ENCODE assay signal across 11 cellular contexts in genomic region chr14:23544511-23545447, GRCh38. TPM values are rescaled to one million over a fixed set of nuclear protein-coding genes. Genes with fewer than 3 reads are reported as not detected.
DNase-seq lines count a peak whose midpoint lies in the region; FAIRE-seq and TF ChIP-seq lines count a peak whose summit lies in the region.
"Had no signal": no experiment of that assay in that cellular context is flagged by ENCODE, and none has a peak within 500 bp of the region (broad histone marks: within the 10 kb centered on the region; RNA-seq: fewer than 3 reads in every experiment).

No MANE protein-coding gene starts in this region.

- no peaks in the 10 kb centered on the region for H3K36me3 ChIP-seq in GM23248 (ENCODE audit: low read depth)
- H3K36me3 ChIP-seq in H1 (ENCODE audit: control insufficient read depth in 2 of 4, insufficient read depth in 4 of 4, low read length in 3 of 4): peaks cover 0 to 16% (median 3%) of the 10 kb centered on the region in 4 experiments; a peak in 4 of 8 replicates
- H3K36me3 ChIP-seq: WERI-Rb-1 had no signal

- no peaks in the 10 kb centered on the region for H3K4me1 ChIP-seq in GM23248 (ENCODE audit: insufficient read depth)
- peaks cover 37 to 57% (median 41%) of the 10 kb centered on the region in 4 experiments for H3K4me1 ChIP-seq in H1 (replicated peaks in 1 of 4; ENCODE audit: control insufficient read depth in 3 of 4, insufficient read depth in 4 of 4, low read length in 3 of 4)

- no peak overlapping the region for H3K27ac ChIP-seq in GM23248
- H3K27ac ChIP-seq in H1 (ENCODE audit: low read depth, low read length): peak overlapping the region; percentile 80
- H3K27ac ChIP-seq: WERI-Rb-1 had no signal

- H3K23me2 ChIP-seq in H1 (ENCODE audit: low read depth, low read length): peaks cover 8% of the 10 kb centered on the region; the same call in 1 of the 2 replicates

- no peaks in the 10 kb centered on the region for H3K27me3 ChIP-seq in GM23248 (replicated peaks; ENCODE audit: insufficient read depth)
- H3K27me3 ChIP-seq in H1 (replicated peaks in 1 of 4; ENCODE audit: control insufficient read depth in 3 of 4, extremely low read depth in 1 of 4, insufficient read depth in 3 of 4, low read length in 3 of 4): no peaks in the 10 kb centered on the region

- H3K9me3 ChIP-seq in GM23248 (ENCODE audit: low read depth) (no peaks in the 10 kb centered on the region), H1 (ENCODE audit: insufficient read depth in 2 of 2, low read depth in 1 of 2, low read length in 1 of 2) (no peaks in the 10 kb centered on the region)

- peak overlapping the region; percentile 17; the same call in 1 of the 2 replicates for H4K8ac ChIP-seq in H1 (ENCODE audit: extremely low read depth, insufficient read depth, low read length)

- H4K5ac ChIP-seq in H1 (ENCODE audit: insufficient read length, low read depth, low read length): peak overlapping the region; percentile 52

- no peak for TF ChIP-seq RAD21 in H1 (IDR thresholded peaks at IDR 0.05 in 1 of 2, conservative IDR thresholded peaks at IDR 0.05 in 1 of 2; ENCODE audit: low read depth in 2 of 2, low read length in 2 of 2)

- H4K20me1 ChIP-seq in GM23248 (ENCODE audit: insufficient read depth) (no peaks in the 10 kb centered on the region), H1 (replicated peaks in 1 of 2; ENCODE audit: control insufficient read depth in 1 of 2, insufficient read depth in 2 of 2, low read length in 2 of 2) (no peaks in the 10 kb centered on the region)

- peak overlapping the region; percentile 77 for H3K56ac ChIP-seq in H1 (replicated peaks; ENCODE audit: insufficient read length, low read depth, low read length)

- no peaks in the 10 kb centered on the region for H3K9me3 Mint-ChIP-seq in neural crest cell

- no peak overlapping the region for H3K9ac ChIP-seq in GM23248
- H3K9ac ChIP-seq in H1 (replicated peaks in 1 of 4; ENCODE audit: extremely low read depth in 1 of 4, low read depth in 3 of 4, low read length in 3 of 4): peak overlapping the region in 3 of 4 experiments; percentile 33 to 70 (median 42); a peak in 5 of 7 replicates

- H3K9me2 ChIP-seq in GM23248 (ENCODE audit: insufficient read depth): no peaks in the 10 kb centered on the region

- peak overlapping the region; percentile 96 for H3K18ac ChIP-seq in H1 (ENCODE audit: extremely low read depth, low read length)

- peak; percentile 24 for DNase-seq in GM23248
- peak; percentile 47 for DNase-seq in NCI-H510A (lab: John Stamatoyannopoulos, UW)
- peak in 1 of 2 experiments; percentile 81 for DNase-seq in H1 (ENCODE audit: low read depth in 1 of 2, low spot score in 2 of 2)
- DNase-seq in neural crest cell (ENCODE audit: low read depth, low spot score): no peak
- no peak for DNase-seq in GM20000 (ENCODE audit: low spot score)
- no peak for DNase-seq in NCI-H1694 (lab: John Stamatoyannopoulos, UW)
- DNase-seq in effector CD8-positive, alpha-beta T cell (lab: John Stamatoyannopoulos, UW): no peak
- DNase-seq in T-helper 9 cell: no peak
- DNase-seq: WERI-Rb-1 had no signal

- H3K4me2 ChIP-seq in GM23248 (ENCODE audit: unreplicated experiment): no peak overlapping the region
- peak overlapping the region; percentile 70 to 97 for H3K4me2 ChIP-seq in H1 (ENCODE audit: insufficient read depth in 1 of 2, low read depth in 2 of 2, low read length in 2 of 2)

- no peak overlapping the region for H3K14ac ChIP-seq in H1 (ENCODE audit: insufficient read length)

- peak overlapping the region; percentile 94 for H2BK120ac ChIP-seq in H1 (replicated peaks; ENCODE audit: low read depth, low read length)

- H3K4ac ChIP-seq in H1 (replicated peaks; ENCODE audit: insufficient read length, low read depth, low read length): peak overlapping the region; percentile 63

- peak overlapping the region; percentile 27 for H3K27ac Mint-ChIP-seq in neural crest cell (ENCODE audit: unreplicated experiment)

- H3K79me2 ChIP-seq in GM23248 (ENCODE audit: insufficient read depth) (no peaks in the 10 kb centered on the region), H1 (ENCODE audit: control insufficient read depth in 1 of 2, insufficient read depth in 2 of 2, low read length in 2 of 2) (peaks cover 5 to 65% of the 10 kb centered on the region in 2 experiments; a peak in 2 of 4 replicates)

- peak overlapping the region; percentile 97 for H2AK5ac ChIP-seq in H1 (ENCODE audit: low read depth, low read length)

- H3K4me1 Mint-ChIP-seq in neural crest cell: peaks cover 22% of the 10 kb centered on the region

- no peaks in the 10 kb centered on the region for H3F3A ChIP-seq in GM23248 (ENCODE audit: insufficient read depth)

- H2BK5ac ChIP-seq in H1 (ENCODE audit: low read depth, low read length): peak overlapping the region; percentile 97

- no peaks in the 10 kb centered on the region for H3K36me3 Mint-ChIP-seq in neural crest cell (ENCODE audit: low read depth)

- H3K79me1 ChIP-seq in H1 (ENCODE audit: low read depth, low read length): peaks cover 19% of the 10 kb centered on the region

- H2BK12ac ChIP-seq in H1 (ENCODE audit: low read depth, low read length): peak overlapping the region; percentile 97

- no peak for TF ChIP-seq EP300 in H1 (IDR thresholded peaks at IDR 0.05; ENCODE audit: borderline replicate concordance in 1 of 2, low read depth in 2 of 2, low read length in 2 of 2)

- FAIRE-seq in H1 (lab: Jason Lieb, UNC): peak; percentile 73
- FAIRE-seq: bronchial epithelial cell had no signal

- peak in 1 of 2 experiments; percentile 66; a peak in 1 of 3 replicates for TF ChIP-seq POLR2A in H1 (IDR thresholded peaks at IDR 0.05; ENCODE audit: control extremely low read depth in 1 of 2, low read depth in 2 of 2, low read length in 2 of 2)

- POLR2A ChIA-PET in H1 (lab: Charles Lee; ENCODE audit: partially characterized antibody): interaction anchor here (31.9 to 52.7 kb wide), 3 partner anchors 3 to 66 kb away, joined by 944 to 1523 read pairs (median 1523); partner anchors contain the start of genes AP1G2, NGDN, THTPA and ZFHX2

- H3K27me3 Mint-ChIP-seq in neural crest cell (ENCODE audit: low read depth): no peaks in the 10 kb centered on the region

- WGBS in GM23248 (ENCODE audit: low coverage in 1 of 2, low lambda C conversion rate in 2 of 2, missing lambda C conversion rate in 2 of 2), 2 experiments: 39 to 49% methylated on average over 21 to 24 of the region's 25 CpGs
- WGBS in H1 (ENCODE audit: extremely low coverage in 1 of 2, insufficient coverage in 1 of 2, insufficient read length in 1 of 2, insufficient replicate concordance in 2 of 2, low coverage in 1 of 2, low lambda C conversion rate in 2 of 2, missing lambda C conversion rate in 1 of 2), 2 experiments: 35% methylated on average over 25 of the region's 25 CpGs; no CpG with 5 or more reads in 1 of the 2 experiments

- no peak overlapping the region for H3K4me3 ChIP-seq in GM23248
- peak overlapping the region in 2 of 4 experiments; percentile 15 to 44; a peak in 4 of 8 replicates for H3K4me3 ChIP-seq in H1 (ENCODE audit: extremely low read depth in 1 of 4, insufficient read depth in 2 of 4, low read depth in 3 of 4, low read length in 4 of 4)
- H3K4me3 ChIP-seq: lung had no signal

- H2BK15ac ChIP-seq in H1 (ENCODE audit: low read length): peak overlapping the region; percentile 97; the same call in 1 of the 2 replicates

- H3K23ac ChIP-seq in H1 (ENCODE audit: insufficient read length): no peak overlapping the region

- TF ChIP-seq CTCF in H1 (IDR thresholded peaks at IDR 0.05; ENCODE audit: control extremely low read depth in 1 of 3, insufficient read depth in 1 of 3, low read depth in 1 of 3, low read length in 3 of 3) (no peak), neural crest cell (conservative IDR thresholded peaks at IDR 0.05) (no peak), GM20000 (IDR thresholded peaks at IDR 0.05; ENCODE audit: extremely low read depth, missing control alignments) (no peak)

- H2AFZ ChIP-seq in GM23248 (peak overlapping the region; percentile 53; the same call in 1 of the 2 replicates), H1 (ENCODE audit: low read length) (no peak overlapping the region)

- peak overlapping the region; percentile 96 for H4K91ac ChIP-seq in H1 (replicated peaks; ENCODE audit: insufficient read length, low read length)

- peak overlapping the region; percentile 81 for H2BK20ac ChIP-seq in H1 (ENCODE audit: low read length)

- H3K4me3 Mint-ChIP-seq in neural crest cell: peak overlapping the region; percentile 32

- CTCF ChIA-PET in H1 (lab: Charles Lee; ENCODE audit: partially characterized antibody): interaction anchor here (34.2 to 70.5 kb wide), 3 partner anchors 8 to 68 kb away, joined by 1314 to 2092 read pairs (median 1314); partner anchors contain the start of genes AP1G2, NGDN, THTPA and ZFHX2

- in situ Hi-C loops in GM23248 (cut with MboI): no loop called here

RNA-seq across cellular contexts. Expression of gene ZFHX2, which starts 6.8 kb away (rescaled TPM):
- total RNA-seq in GM23248 (2014; rRNA removed; shearing (Covaris generic)): under 0.01 TPM in 1 of 2 replicates, not detected in the other
- polyA plus RNA-seq in GM23248 (2016; fragmentation: Nextera tagmentation; extraction: Ambion mirVana): 0.14 and 0.49 TPM in 2 replicates
- total RNA-seq in H1 (2021; fragmentation: NEBNext Ultra II Directional; extraction: Animal tissue kit (Norgen Biotek cat#: 25700)): 27.0 and 28.6 TPM in 2 replicates
- 2.7 and 3.7 TPM in 2 replicates for polyA plus RNA-seq in H1 (2011; rRNA removed)
- polyA plus RNA-seq in H1 (2011; cell fraction: cytosol; rRNA removed): 1.7 TPM
- 7.3 TPM for polyA plus RNA-seq in H1 (2011; cell fraction: nucleus; rRNA removed)
- polyA plus RNA-seq in H1 (2012, experiment 1 of 2): 14.7 to 22.4 TPM (median 19.8 TPM) in 4 replicates
- 7.9 TPM for polyA plus RNA-seq in H1 (2012, experiment 2 of 2)
- 13.2 TPM for polyA plus RNA-seq in H1 (2013, experiment 1 of 2)
- 12.1 TPM for polyA plus RNA-seq in H1 (2013, experiment 2 of 2)
- polyA minus RNA-seq in H1 (2011; rRNA and poly(A)+ RNA removed): 6.0 and 8.5 TPM in 2 replicates
- 15.5 TPM for polyA minus RNA-seq in H1 (2011; cell fraction: cytosol; rRNA and poly(A)+ RNA removed)
- 13.7 TPM for polyA minus RNA-seq in H1 (2011; cell fraction: nucleus; rRNA and poly(A)+ RNA removed)
- total RNA-seq in neural crest cell: 9.9 and 11.0 TPM in 2 replicates

RNA-seq across cellular contexts. Expression of gene THTPA, which starts 11.3 kb away (rescaled TPM):
- total RNA-seq in GM23248 (2014; rRNA removed; shearing (Covaris generic)): 21.0 and 33.8 TPM in 2 replicates
- polyA plus RNA-seq in GM23248 (2016; fragmentation: Nextera tagmentation; extraction: Ambion mirVana) (9.3 and 10.0 TPM in 2 replicates), H1 (2011; rRNA removed) (19.0 and 23.4 TPM in 2 replicates)
- total RNA-seq in H1 (2021; fragmentation: NEBNext Ultra II Directional; extraction: Animal tissue kit (Norgen Biotek cat#: 25700)): 14.8 and 16.6 TPM in 2 replicates
- polyA plus RNA-seq in H1 (2011; cell fraction: cytosol; rRNA removed): 16.2 TPM
- 16.0 TPM for polyA plus RNA-seq in H1 (2011; cell fraction: nucleus; rRNA removed)
- 14.7 to 21.8 TPM (median 19.2 TPM) in 4 replicates for polyA plus RNA-seq in H1 (2012, experiment 1 of 2)
- polyA plus RNA-seq in H1 (2012, experiment 2 of 2): 25.1 TPM
- polyA plus RNA-seq in H1 (2013, experiment 1 of 2): 7.0 TPM
- polyA plus RNA-seq in H1 (2013, experiment 2 of 2): 8.4 TPM
- 16.4 and 30.4 TPM in 2 replicates for polyA minus RNA-seq in H1 (2011; rRNA and poly(A)+ RNA removed)
- 6.2 TPM for polyA minus RNA-seq in H1 (2011; cell fraction: cytosol; rRNA and poly(A)+ RNA removed)
- polyA minus RNA-seq in H1 (2011; cell fraction: nucleus; rRNA and poly(A)+ RNA removed): 14.0 TPM
- total RNA-seq in neural crest cell: 19.4 and 19.6 TPM in 2 replicates

RNA-seq across cellular contexts. Expression of gene AP1G2, which starts 22.8 kb away (rescaled TPM):
- total RNA-seq in GM23248 (2014; rRNA removed; shearing (Covaris generic)): 3.9 and 13.7 TPM in 2 replicates
- polyA plus RNA-seq in GM23248 (2016; fragmentation: Nextera tagmentation; extraction: Ambion mirVana) (9.6 and 10.2 TPM in 2 replicates), H1 (2011; rRNA removed) (134 and 162 TPM in 2 replicates)
- 70.1 and 70.9 TPM in 2 replicates for total RNA-seq in H1 (2021; fragmentation: NEBNext Ultra II Directional; extraction: Animal tissue kit (Norgen Biotek cat#: 25700))
- polyA plus RNA-seq in H1 (2011; cell fraction: cytosol; rRNA removed): 149 TPM
- 1,259 TPM for polyA plus RNA-seq in H1 (2011; cell fraction: nucleus; rRNA removed)
- polyA plus RNA-seq in H1 (2012, experiment 1 of 2): 88.4 to 117 TPM (median 102 TPM) in 4 replicates
- 65.4 TPM for polyA plus RNA-seq in H1 (2012, experiment 2 of 2)
- 65.1 TPM for polyA plus RNA-seq in H1 (2013, experiment 1 of 2)
- polyA plus RNA-seq in H1 (2013, experiment 2 of 2): 60.0 TPM
- polyA minus RNA-seq in H1 (2011; rRNA and poly(A)+ RNA removed): 116 and 124 TPM in 2 replicates
- 57.8 TPM for polyA minus RNA-seq in H1 (2011; cell fraction: cytosol; rRNA and poly(A)+ RNA removed)
- 206 TPM for polyA minus RNA-seq in H1 (2011; cell fraction: nucleus; rRNA and poly(A)+ RNA removed)
- 42.3 and 53.2 TPM in 2 replicates for total RNA-seq in neural crest cell

RNA-seq across cellular contexts. Expression of gene JPH4, which starts 33.8 kb away (rescaled TPM):
- total RNA-seq in GM23248 (2014; rRNA removed; shearing (Covaris generic)): not detected in 2 replicates
- 0.05 TPM in 1 of 2 replicates, not detected in the other for polyA plus RNA-seq in GM23248 (2016; fragmentation: Nextera tagmentation; extraction: Ambion mirVana)
- total RNA-seq in H1 (2021; fragmentation: NEBNext Ultra II Directional; extraction: Animal tissue kit (Norgen Biotek cat#: 25700)): 46.4 and 46.7 TPM in 2 replicates
- polyA plus RNA-seq in H1 (2011; rRNA removed): 23.9 and 35.0 TPM in 2 replicates
- 31.2 TPM for polyA plus RNA-seq in H1 (2011; cell fraction: cytosol; rRNA removed)
- polyA plus RNA-seq in H1 (2011; cell fraction: nucleus; rRNA removed): 48.6 TPM
- 20.3 to 33.0 TPM (median 27.2 TPM) in 4 replicates for polyA plus RNA-seq in H1 (2012, experiment 1 of 2)
- 23.3 TPM for polyA plus RNA-seq in H1 (2012, experiment 2 of 2)
- 23.9 TPM for polyA plus RNA-seq in H1 (2013, experiment 1 of 2)
- 23.3 TPM for polyA plus RNA-seq in H1 (2013, experiment 2 of 2)
- polyA minus RNA-seq in H1 (2011; rRNA and poly(A)+ RNA removed): 11.2 and 13.2 TPM in 2 replicates
- polyA minus RNA-seq in H1 (2011; cell fraction: cytosol; rRNA and poly(A)+ RNA removed): 19.1 TPM
- polyA minus RNA-seq in H1 (2011; cell fraction: nucleus; rRNA and poly(A)+ RNA removed): 24.3 TPM
- 1.3 and 1.4 TPM in 2 replicates for total RNA-seq in neural crest cell
- total RNA-seq: bronchial epithelial cell had no signal

Comparison
In these comparisons a context has a peak if more than half of its experiments do, and no peak if none do; other contexts are left out.
1. DNase-seq: peak in GM23248 (single experiment) and NCI-H510A (single experiment); none in neural crest cell (single experiment), GM20000 (single experiment), NCI-H1694 (single experiment), effector CD8-positive, alpha-beta T cell (single experiment) and T-helper 9 cell (single experiment).
2. RNA of gene ZFHX2, which starts 6.8 kb away (total RNA-seq): 27.0 to 28.6 TPM in H1 and 9.9 to 11.0 TPM in neural crest cell; under 0.01 TPM in GM23248; every median in the first group is over 10 times any median in the second.